Comparison of ENCODE assay signal across 1 cellular context in the genomic region with DNA sequence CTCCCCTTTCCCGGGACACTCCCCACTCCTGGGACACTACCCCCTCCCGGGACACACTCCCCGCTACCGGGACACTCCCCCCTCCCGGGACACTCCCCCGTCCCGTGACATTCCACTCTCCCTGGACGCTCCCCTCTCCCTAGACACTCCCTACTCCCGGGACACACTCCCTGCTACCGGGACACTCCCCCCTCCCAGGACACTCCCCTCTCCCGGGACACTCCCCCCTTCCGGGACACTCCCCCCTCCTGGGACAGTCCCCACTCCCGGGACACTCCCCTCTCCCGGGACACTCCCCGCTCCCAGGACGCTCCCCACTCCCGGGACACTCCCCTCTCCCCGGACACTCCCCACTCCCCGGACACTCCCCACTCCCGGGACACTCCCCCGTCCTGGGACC.
TF ChIP-seq lines count a peak whose summit lies in the region.

No MANE protein-coding gene starts in this region.

TF ChIP-seq in HepG2, 621 proteins besides CTCF, POLR2A, EP300 and RAD21 (continued from another document):
- TF ChIP-seq ZNF646 (CRISPR knock-in tag; IDR thresholded peaks at IDR 0.05) (no peak), ZNF629 (CRISPR knock-in tag; conservative IDR thresholded peaks at IDR 0.05) (no peak), SIX1 (CRISPR knock-in tag; IDR thresholded peaks at IDR 0.05; ENCODE audit: borderline replicate concordance) (no peak), SMYD3 (CRISPR knock-in tag; IDR thresholded peaks at IDR 0.05) (no peak), AKAP8 (CRISPR knock-in tag; IDR thresholded peaks at IDR 0.05) (no peak), SOX6 (IDR thresholded peaks at IDR 0.05) (no peak), SOX6 (CRISPR knock-in tag; IDR thresholded peaks at IDR 0.05) (no peak), ZBTB42 (CRISPR knock-in tag; IDR thresholded peaks at IDR 0.05) (no peak), ZNF562 (CRISPR knock-in tag; IDR thresholded peaks at IDR 0.05; ENCODE audit: borderline replicate concordance) (no peak), CCAR2 (optimal IDR thresholded peaks at IDR 0.05; ENCODE audit: low read depth, low read length) (no peak), KLF12 (CRISPR knock-in tag; IDR thresholded peaks at IDR 0.05; ENCODE audit: borderline replicate concordance) (no peak)
